ENCODE assay signal across 8 cellular contexts in the genomic region with DNA sequence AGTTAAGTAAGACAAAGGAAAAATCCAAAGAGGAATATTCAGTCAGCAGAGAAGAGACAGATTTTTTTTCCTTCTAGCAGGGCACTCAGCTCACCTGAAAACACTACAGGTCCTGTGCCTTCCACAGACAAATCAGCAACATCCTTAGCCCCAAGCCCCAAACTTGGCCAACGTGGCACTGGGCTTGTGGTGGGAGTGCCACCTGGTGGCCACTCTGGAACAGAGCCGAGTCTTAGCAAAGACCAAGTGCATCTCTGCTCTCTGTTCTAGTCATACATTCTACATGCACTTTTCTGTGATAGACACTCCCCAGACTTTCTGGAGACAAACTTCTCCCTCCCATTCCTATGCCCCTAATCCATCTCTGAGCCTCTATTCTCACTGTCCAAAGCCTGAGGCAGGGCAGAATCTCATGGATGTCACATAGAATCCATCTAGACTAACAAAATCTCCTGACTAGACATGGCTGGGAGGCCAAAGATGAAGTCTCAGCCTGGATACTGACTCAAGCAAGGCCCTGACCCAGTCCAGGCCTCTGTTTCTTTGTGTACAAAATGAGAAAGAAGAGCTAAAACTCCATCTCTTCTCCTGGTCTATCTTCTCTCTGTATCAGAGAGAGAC. TPM values are rescaled to one million over a fixed set of nuclear protein-coding genes. Genes with fewer than 3 reads are reported as not detected.
DNase-seq lines count a peak whose midpoint lies in the region; ATAC-seq and TF ChIP-seq lines count a peak whose summit lies in the region.

No MANE protein-coding gene starts in this region.

- TF ChIP-seq CTCF in HCT116 (IDR thresholded peaks at IDR 0.05 in 2 of 3, conservative IDR thresholded peaks at IDR 0.05 in 1 of 3; ENCODE audit: borderline replicate concordance in 1 of 3, insufficient read depth in 1 of 3, low read depth in 2 of 3, low read length in 2 of 3) (peak; percentile 94 to 96 (median 95)), MCF 10A (IDR thresholded peaks at IDR 0.05; ENCODE audit: unreplicated experiment) (peak; percentile 86)

- H3K27ac Mint-ChIP-seq in CD4-positive, CD25-positive, alpha-beta regulatory T cell: peak overlapping the region in 1 of 3 donors; percentile 42
- no peak overlapping the region for H3K27ac Mint-ChIP-seq in MCF 10A (ENCODE audit: low read depth, unreplicated experiment)

- peak overlapping the region in 2 of 4 donors; percentile 53 to 66 for H3K4me3 Mint-ChIP-seq in CD4-positive, CD25-positive, alpha-beta regulatory T cell
- no peak overlapping the region for H3K4me3 Mint-ChIP-seq in MCF 10A (ENCODE audit: unreplicated experiment)

- no peak overlapping the region for H3K4me3 ChIP-seq in CD4-positive, CD25-positive, alpha-beta regulatory T cell (ENCODE audit: low read depth, low read length)
- no peak overlapping the region for H3K4me3 ChIP-seq in HCT116 (replicated peaks in 1 of 2; ENCODE audit: low read depth in 1 of 2, low read length in 2 of 2)

- H3K9me3 ChIP-seq in CD4-positive, CD25-positive, alpha-beta regulatory T cell (ENCODE audit: control insufficient read depth in 2 of 2, low read length in 2 of 2): no peaks in the 10 kb centered on the region
- H3K9me3 ChIP-seq in HCT116 (ENCODE audit: control insufficient read depth in 1 of 2, insufficient read depth in 1 of 2, low read depth in 1 of 2, low read length in 2 of 2): no peaks in the 10 kb centered on the region

- no peaks in the 10 kb centered on the region for H3K79me2 ChIP-seq in HCT116 (ENCODE audit: insufficient read depth, low read length)

- POLR2A ChIA-PET in HCT116 (lab: Charles Lee) (interaction anchor here (1.0 kb wide), 1 partner anchor 56 kb away, joined by 4 read pairs; no protein-coding TSS in a partner anchor), MCF 10A (lab: Yijun Ruan, JAX) (interaction anchor here (1.3 kb wide), 1 partner anchor 65 kb away, joined by 6 read pairs; no protein-coding TSS in a partner anchor)

- TF ChIP-seq POLR2A in HCT116 (IDR thresholded peaks at IDR 0.05; ENCODE audit: borderline replicate concordance, extremely low read depth, insufficient read depth, insufficient read length): no peak

- CTCF ChIA-PET in HCT116 (lab: Charles Lee) (interaction anchor here (0.6 to 6.6 kb wide), 7 partner anchors 14 to 64 kb away, joined by 3 to 83 read pairs (median 7); no protein-coding TSS in a partner anchor), MCF 10A (lab: Yijun Ruan, JAX) (interaction anchor here (0.5 to 10.9 kb wide), 34 partner anchors 10 to 811 kb away, joined by 3 to 112 read pairs (median 4); partner anchors contain the start of gene UBL7)

- BruUV-seq in HCT116 (replicated peaks; lab: Mats Ljungman, UMichigan) (no TSS peak), MCF 10A (replicated peaks; lab: Mats Ljungman, UMichigan) (no TSS peak)

- H3K36me3 ChIP-seq in CD4-positive, CD25-positive, alpha-beta regulatory T cell (ENCODE audit: control insufficient read depth, insufficient read depth, low read length): no peaks in the 10 kb centered on the region
- H3K36me3 ChIP-seq in HCT116 (ENCODE audit: control insufficient read depth in 1 of 2, insufficient read depth in 2 of 2, low read length in 2 of 2): no peaks in the 10 kb centered on the region

- H3K27me3 ChIP-seq in CD4-positive, CD25-positive, alpha-beta regulatory T cell (ENCODE audit: control insufficient read depth, insufficient read depth, low read length): no peaks in the 10 kb centered on the region
- H3K27me3 ChIP-seq in HCT116 (ENCODE audit: insufficient read depth, low read length): no peaks in the 10 kb centered on the region

- H3K9me3 Mint-ChIP-seq in CD4-positive, CD25-positive, alpha-beta regulatory T cell: no peaks in the 10 kb centered on the region
- H3K9me3 Mint-ChIP-seq in MCF 10A (ENCODE audit: unreplicated experiment): no peaks in the 10 kb centered on the region

- no peak overlapping the region for H3K27ac ChIP-seq in CD4-positive, CD25-positive, alpha-beta regulatory T cell (ENCODE audit: insufficient read depth, low read length, poor library complexity, severe bottlenecking)
- no peak overlapping the region for H3K27ac ChIP-seq in HCT116 (ENCODE audit: low read depth, low read length)

- peaks cover 0 to 15% (median 11%) of the 10 kb centered on the region in 4 donors for H3K4me1 Mint-ChIP-seq in CD4-positive, CD25-positive, alpha-beta regulatory T cell
- H3K4me1 Mint-ChIP-seq in MCF 10A (ENCODE audit: insufficient read depth, unreplicated experiment): no peaks in the 10 kb centered on the region

- no peaks in the 10 kb centered on the region for H3K9me2 ChIP-seq in HCT116 (ENCODE audit: insufficient read depth)

- peaks cover 8% of the 10 kb centered on the region for H3K4me1 ChIP-seq in CD4-positive, CD25-positive, alpha-beta regulatory T cell (ENCODE audit: control insufficient read depth, insufficient read depth, low read length, poor library complexity, severe bottlenecking)
- peaks cover 6 to 14% of the 10 kb centered on the region in 2 experiments for H3K4me1 ChIP-seq in HCT116 (ENCODE audit: control insufficient read depth in 1 of 2, insufficient read depth in 2 of 2, low read length in 2 of 2)

- H3K4me2 ChIP-seq in HCT116 (ENCODE audit: low read length): no peak overlapping the region

- peak; percentile 73 for ATAC-seq in CD4-positive, CD25-positive, alpha-beta regulatory T cell (ENCODE audit: low read depth in 2 of 2)
- peak; percentile 81 for ATAC-seq in HCT116

- TF ChIP-seq RAD21 in HCT116 (IDR thresholded peaks at IDR 0.05; ENCODE audit: low read depth): peak; percentile 99

- intact Hi-C loops in HCT116 (cut with micrococcal nuclease): loop anchor here (1.0 to 2.0 kb wide), 2 partner anchors 57 to 64 kb away; no protein-coding TSS in a partner anchor
- intact Hi-C loops in MCF 10A (cut with micrococcal nuclease): loop anchor here (1.0 to 2.0 kb wide), 3 partner anchors 50 to 64 kb away; no protein-coding TSS in a partner anchor

- no peaks in the 10 kb centered on the region for H3K27me3 Mint-ChIP-seq in CD4-positive, CD25-positive, alpha-beta regulatory T cell
- no peaks in the 10 kb centered on the region for H3K27me3 Mint-ChIP-seq in MCF 10A (ENCODE audit: insufficient read depth, unreplicated experiment)

- H3K36me3 Mint-ChIP-seq in CD4-positive, CD25-positive, alpha-beta regulatory T cell: no peaks in the 10 kb centered on the region
- H3K36me3 Mint-ChIP-seq in MCF 10A (ENCODE audit: insufficient read depth, unreplicated experiment): no peaks in the 10 kb centered on the region

- no peak overlapping the region for H3K9ac ChIP-seq in HCT116 (ENCODE audit: low read length)

- no peaks in the 10 kb centered on the region for H4K20me1 ChIP-seq in HCT116 (ENCODE audit: insufficient read depth)

- DNase-seq in CD4-positive, CD25-positive, alpha-beta regulatory T cell: peak; percentile 59 to 87 (median 76)
- peak; percentile 74 for DNase-seq in HCT116 (ENCODE audit: low read depth, low spot score)
- peak; percentile 14 for DNase-seq in NCI-H2196 treated with DMSO at 0.1 percent for 48 hours (lab: John Stamatoyannopoulos, UW; ENCODE audit: unreplicated experiment)
- DNase-seq in activated CD4-positive, CD25-positive, alpha-beta regulatory T cell (lab: John Stamatoyannopoulos, UW): peak; percentile 54 to 71 (median 58)
- DNase-seq in MCF 10A (ENCODE audit: unreplicated experiment): peak; percentile 77
- DNase-seq in iris pigment epithelial cell (ENCODE audit: low read depth): peak; percentile 67
- peak; percentile 79 to 83 for DNase-seq in stimulated activated CD4-positive, alpha-beta T cell treated with anti-CD3 and anti-CD28 coated beads, Interleukin-2, amount 100 ng/mL, for 24 hours
- DNase-seq in OCI-M2 (lab: John Stamatoyannopoulos, UW; ENCODE audit: unreplicated experiment): no peak

- no peak overlapping the region for H2AFZ ChIP-seq in HCT116 (ENCODE audit: low read depth, low read length, poor library complexity, severe bottlenecking)

- RAD21 ChIA-PET in HCT116 (lab: Charles Lee; ENCODE audit: low non-redundant PET in 1 of 2, low total read pairs in 2 of 2, uncharacterized antibody in 2 of 2, unreplicated experiment in 2 of 2): interaction anchor here (0.7 to 3.1 kb wide), 4 partner anchors 53 to 64 kb away, joined by 3 to 15 read pairs (median 8); no protein-coding TSS in a partner anchor

TF ChIP-seq in HCT116, 20 proteins besides CTCF, POLR2A, EP300 and RAD21 (continues in another document):
- TF ChIP-seq ZFX (IDR thresholded peaks at IDR 0.05): no peak
- no peak for TF ChIP-seq EZH2 (IDR thresholded peaks at IDR 0.05)
- TF ChIP-seq, protein P1, sequence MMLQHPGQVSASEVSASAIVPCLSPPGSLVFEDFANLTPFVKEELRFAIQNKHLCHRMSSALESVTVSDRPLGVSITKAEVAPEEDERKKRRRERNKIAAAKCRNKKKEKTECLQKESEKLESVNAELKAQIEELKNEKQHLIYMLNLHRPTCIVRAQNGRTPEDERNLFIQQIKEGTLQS (IDR thresholded peaks at IDR 0.05): no peak
- no peak for TF ChIP-seq POLR2AphosphoS5 (IDR thresholded peaks at IDR 0.05; ENCODE audit: low read depth, low read length)
- TF ChIP-seq SRF (IDR thresholded peaks at IDR 0.05; ENCODE audit: low read depth): no peak
- TF ChIP-seq EGR1 (IDR thresholded peaks at IDR 0.05; ENCODE audit: low read depth): no peak

RNA-seq across cellular contexts. Expression of gene SEMA7A, which starts 5.0 kb away (rescaled TPM):
- 5.0 TPM for total RNA-seq in CD4-positive, CD25-positive, alpha-beta regulatory T cell
- polyA plus RNA-seq in CD4-positive, CD25-positive, alpha-beta regulatory T cell: under 1 TPM in 3 of 4 donors, not detected in 1; 0.09 to 0.39 (median 0.11) TPM
- total RNA-seq in HCT116 (2021; ENCODE audit: unreplicated experiment): 13.8 TPM
- 11.9 and 16.8 TPM in 2 replicates for polyA plus RNA-seq in HCT116 (2012)
- total RNA-seq in MCF 10A (2022): 0.81 and 1.6 TPM in 2 replicates

RNA-seq across cellular contexts. Expression of gene UBL7, which starts 22.2 kb away (rescaled TPM):
- 30.9 TPM for total RNA-seq in CD4-positive, CD25-positive, alpha-beta regulatory T cell
- 100 to 1,000 TPM; 123 to 177 (median 144) TPM for polyA plus RNA-seq in CD4-positive, CD25-positive, alpha-beta regulatory T cell
- total RNA-seq in HCT116 (2021; ENCODE audit: unreplicated experiment) (65.3 TPM), MCF 10A (2022) (55.5 and 56.4 TPM in 2 replicates)
- 49.5 and 70.5 TPM in 2 replicates for polyA plus RNA-seq in HCT116 (2012)
